In the genomic region with DNA sequence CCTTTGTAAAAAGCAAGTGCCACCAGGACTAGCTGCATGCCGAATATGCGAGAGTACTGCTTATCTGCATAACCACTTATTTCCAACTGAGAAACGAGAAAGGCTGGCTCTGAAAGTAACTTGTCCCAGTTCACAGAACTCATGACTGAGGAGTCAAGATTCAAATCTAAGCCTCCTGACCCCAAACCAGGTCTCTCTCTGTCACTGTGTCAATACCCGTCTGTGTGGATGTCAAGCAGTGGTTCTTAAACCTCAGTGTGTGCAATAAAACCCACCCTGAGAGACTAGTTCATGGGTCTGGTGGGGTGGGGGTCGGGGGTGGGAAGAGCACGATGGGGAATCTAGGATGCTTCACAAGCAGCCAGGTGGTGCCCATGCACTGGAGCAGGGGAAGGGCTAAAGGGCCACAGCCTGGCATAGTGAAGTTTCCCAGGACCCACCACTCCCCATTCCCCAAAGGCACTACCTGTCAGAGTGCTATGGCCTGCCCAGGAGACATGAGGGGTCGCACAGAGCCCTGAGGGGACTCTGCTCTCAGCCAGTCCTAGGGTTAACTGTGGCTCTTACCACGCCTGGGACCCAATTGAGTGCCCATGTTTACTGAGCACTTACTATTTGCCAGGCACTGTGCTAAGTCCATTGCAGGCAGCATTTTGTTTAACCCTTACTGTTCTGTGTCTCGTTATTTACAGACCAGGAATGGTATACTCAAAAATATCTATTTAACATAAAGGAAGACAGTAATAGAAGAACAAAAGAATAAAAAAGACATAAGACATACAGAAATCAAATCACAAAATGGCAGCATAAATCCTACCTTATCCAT, we compare ENCODE assay signal across 11 cellular contexts. TPM values are rescaled to one million over a fixed set of nuclear protein-coding genes. Genes with fewer than 3 reads are reported as not detected.
DNase-seq lines count a peak whose midpoint lies in the region; ATAC-seq and TF ChIP-seq lines count a peak whose summit lies in the region.
"Had no signal": no experiment of that assay in that cellular context is flagged by ENCODE, and none has a peak within 500 bp of the region (broad histone marks: within the 10 kb centered on the region; RNA-seq: fewer than 3 reads in every experiment).

No MANE protein-coding gene starts in this region.

- H3K27me3 ChIP-seq in CD4-positive, CD25-positive, alpha-beta regulatory T cell (ENCODE audit: control insufficient read depth, insufficient read depth, low read length) = no peaks in the 10 kb centered on the region
- no peaks in the 10 kb centered on the region for H3K27me3 ChIP-seq in HUES48 (ENCODE audit: control insufficient read depth, insufficient read depth, low read length)
- H3K27me3 ChIP-seq: left lung had no signal

- no peak overlapping the region for H3K4me3 ChIP-seq in CD4-positive, CD25-positive, alpha-beta regulatory T cell (ENCODE audit: low read depth, low read length)
- H3K4me3 ChIP-seq in HUES48 (ENCODE audit: low read depth, low read length) = no peak overlapping the region
- H3K4me3 ChIP-seq: left lung had no signal

- peak overlapping the region in 2 of 3 donors; percentile 67 to 90 for H3K27ac Mint-ChIP-seq in CD4-positive, CD25-positive, alpha-beta regulatory T cell
- H3K27ac Mint-ChIP-seq in brain = peak overlapping the region; percentile 18 to 99 (median 88)
- peak overlapping the region; percentile 76 to 99 (median 86) for H3K27ac Mint-ChIP-seq in nephron

- no peaks in the 10 kb centered on the region for H3K9me3 ChIP-seq in CD4-positive, CD25-positive, alpha-beta regulatory T cell (ENCODE audit: control insufficient read depth in 2 of 2, low read length in 2 of 2)
- H3K9me3 ChIP-seq in HUES48 (ENCODE audit: control insufficient read depth, insufficient read depth, low read length) = no peaks in the 10 kb centered on the region
- H3K9me3 ChIP-seq: left lung had no signal

- no peak overlapping the region for H3K27ac ChIP-seq in CD4-positive, CD25-positive, alpha-beta regulatory T cell (ENCODE audit: insufficient read depth, low read length, poor library complexity, severe bottlenecking)
- peak overlapping the region; percentile 34 for H3K27ac ChIP-seq in HUES48 (ENCODE audit: low read depth, low read length)

- no peak overlapping the region for H3K9ac ChIP-seq in HUES48 (ENCODE audit: low read depth, low read length)

- DNase-seq in CD4-positive, CD25-positive, alpha-beta regulatory T cell = no peak
- DNase-seq in left lobe of liver (ENCODE audit: low spot score) = no peak
- DNase-seq: activated effector memory CD4-positive, alpha-beta T cell treated with anti-CD3 and anti-CD28 coated beads, Interleukin-2, amount 50 U/mL, for 16 hours; left lung; stimulated activated CD4-positive, alpha-beta T cell treated with anti-CD3 and anti-CD28 coated beads, Interleukin-15, amount 100 ng/mL, for 24 hours had no signal

- peak overlapping the region in 2 of 4 donors; percentile 12 to 81 for H3K4me3 Mint-ChIP-seq in CD4-positive, CD25-positive, alpha-beta regulatory T cell
- H3K4me3 Mint-ChIP-seq in brain = peak overlapping the region in 1 of 5 experiments; percentile 49
- H3K4me3 Mint-ChIP-seq in nephron = no peak overlapping the region

- peaks cover 92% of the 10 kb centered on the region for H3K4me1 ChIP-seq in CD4-positive, CD25-positive, alpha-beta regulatory T cell (ENCODE audit: control insufficient read depth, insufficient read depth, low read length, poor library complexity, severe bottlenecking)
- peaks cover 26% of the 10 kb centered on the region for H3K4me1 ChIP-seq in HUES48 (ENCODE audit: control insufficient read depth, insufficient read depth, low read length)

- H3K9me3 Mint-ChIP-seq in CD4-positive, CD25-positive, alpha-beta regulatory T cell = no peaks in the 10 kb centered on the region
- H3K9me3 Mint-ChIP-seq in brain (no peaks in the 10 kb centered on the region), nephron (no peaks in the 10 kb centered on the region)

- no peaks in the 10 kb centered on the region for H3K36me3 ChIP-seq in CD4-positive, CD25-positive, alpha-beta regulatory T cell (ENCODE audit: control insufficient read depth, insufficient read depth, low read length)
- no peaks in the 10 kb centered on the region for H3K36me3 ChIP-seq in HUES48 (ENCODE audit: control insufficient read depth, insufficient read depth, low read length)
- H3K36me3 ChIP-seq: left lung had no signal

- no peaks in the 10 kb centered on the region for H3K27me3 Mint-ChIP-seq in CD4-positive, CD25-positive, alpha-beta regulatory T cell
- H3K27me3 Mint-ChIP-seq in brain (no peaks in the 10 kb centered on the region), nephron (ENCODE audit: low read depth) (no peaks in the 10 kb centered on the region)

- H3K36me3 Mint-ChIP-seq in CD4-positive, CD25-positive, alpha-beta regulatory T cell = no peaks in the 10 kb centered on the region
- H3K36me3 Mint-ChIP-seq in brain (peaks cover 6% of the 10 kb centered on the region), nephron (ENCODE audit: low read depth) (no peaks in the 10 kb centered on the region)

- no peak for ATAC-seq in CD4-positive, CD25-positive, alpha-beta regulatory T cell (ENCODE audit: low read depth in 2 of 2)
- ATAC-seq in HG02884 (IDR thresholded peaks at IDR 0.05; ENCODE audit: unreplicated experiment) (no peak), GM18517 (IDR thresholded peaks at IDR 0.05; ENCODE audit: unreplicated experiment) (no peak), left lobe of liver (no peak), GM19351 (IDR thresholded peaks at IDR 0.05; ENCODE audit: unreplicated experiment) (no peak)
- ATAC-seq: left lung had no signal

- peaks cover 19 to 97% (median 79%) of the 10 kb centered on the region in 4 donors for H3K4me1 Mint-ChIP-seq in CD4-positive, CD25-positive, alpha-beta regulatory T cell
- H3K4me1 Mint-ChIP-seq in brain = peaks cover 98% of the 10 kb centered on the region
- peaks cover 91% of the 10 kb centered on the region for H3K4me1 Mint-ChIP-seq in nephron

- no peak for TF ChIP-seq CTCF in brain (conservative IDR thresholded peaks at IDR 0.05)
- TF ChIP-seq CTCF in nephron (IDR thresholded peaks at IDR 0.05; ENCODE audit: unreplicated experiment in 3 of 3) = no peak

RNA-seq across cellular contexts. Expression of gene PNMA1, which starts 33.4 kb away (rescaled TPM):
- total RNA-seq in CD4-positive, CD25-positive, alpha-beta regulatory T cell = 42.6 TPM
- polyA plus RNA-seq in CD4-positive, CD25-positive, alpha-beta regulatory T cell = 10 to 100 TPM; 45.2 to 54.1 (median 51.9) TPM
- polyA plus RNA-seq in brain (ENCODE audit: insufficient read depth, low read depth, low replicate concordance) = 135 TPM
- total RNA-seq in left lobe of liver = 2.3 TPM

Comparison
In these comparisons a context has a peak if more than half of its experiments do, and no peak if none do; other contexts are left out.
1. RNA of gene PNMA1, which starts 33.4 kb away (total RNA-seq): 42.6 TPM in CD4-positive, CD25-positive, alpha-beta regulatory T cell (single experiment); 2.3 TPM in left lobe of liver (single experiment); every median in the first group is over 10 times any median in the second.
2. Peak in every context shown above with its lines, with median percentiles within 50 percentile points of each other: H3K27ac Mint-ChIP-seq.